ENCODE assay signal across 8 cellular contexts in genomic region chr15:90035095-90035834, GRCh38. TPM values are rescaled to one million over a fixed set of nuclear protein-coding genes. Genes with fewer than 3 reads are reported as not detected.
DNase-seq lines count a peak whose midpoint lies in the region; ATAC-seq and TF ChIP-seq lines count a peak whose summit lies in the region.

No MANE protein-coding gene starts in this region.

- H3K4me3 ChIP-seq in coronary artery: peak overlapping the region; percentile 25

- peak overlapping the region in 1 of 2 donors; percentile 82 for H3K27ac ChIP-seq in coronary artery

- no peaks in the 10 kb centered on the region for H3K27me3 Mint-ChIP-seq in mesothelial cell of epicardium (ENCODE audit: low read depth)

- no peaks in the 10 kb centered on the region for H3K36me3 Mint-ChIP-seq in mesothelial cell of epicardium

- TF ChIP-seq CTCF in coronary artery (IDR thresholded peaks at IDR 0.05) (no peak), mesothelial cell of epicardium (IDR thresholded peaks at IDR 0.05; ENCODE audit: unreplicated experiment) (no peak)

- no peaks in the 10 kb centered on the region for H3K9me3 Mint-ChIP-seq in mesothelial cell of epicardium

- DNase-seq in DMS79 treated with DMSO at 0.1 percent for 48 hours (lab: John Stamatoyannopoulos, UW) (peak; percentile 28), NCI-H748 (lab: John Stamatoyannopoulos, UW; ENCODE audit: unreplicated experiment) (peak; percentile 83), coronary artery (ENCODE audit: low spot score) (peak; percentile 79), mesothelial cell of epicardium (ENCODE audit: low spot score in 2 of 2, unreplicated experiment in 2 of 2) (no peak), AG08395 (ENCODE audit: low spot score) (no peak)
- no peak for DNase-seq in activated CD4-positive, alpha-beta T cell treated with anti-CD3 and anti-CD28 coated beads for 48 hours

- ATAC-seq in HG03175 (IDR thresholded peaks at IDR 0.05; ENCODE audit: unreplicated experiment): no peak
- ATAC-seq in GM18868 (IDR thresholded peaks at IDR 0.05; ENCODE audit: unreplicated experiment): no peak

- peaks cover 52% of the 10 kb centered on the region for H3K4me1 Mint-ChIP-seq in mesothelial cell of epicardium

- no peak overlapping the region for H3K4me3 Mint-ChIP-seq in mesothelial cell of epicardium

- peak overlapping the region; percentile 78 for H3K27ac Mint-ChIP-seq in mesothelial cell of epicardium

RNA-seq across cellular contexts. Expression of gene ZNF710, which starts 34.1 kb away (rescaled TPM):
- 30.3 to 31.7 TPM (median 30.4 TPM) in 3 replicates for total RNA-seq in mesothelial cell of epicardium

Comparison
In these comparisons a context has a peak if more than half of its experiments do, and no peak if none do; other contexts are left out.
1. DNase-seq: peak in DMS79 treated with DMSO at 0.1 percent for 48 hours (single experiment), NCI-H748 (single experiment) and coronary artery (single experiment); none in mesothelial cell of epicardium (0 of 2), AG08395 (single experiment) and activated CD4-positive, alpha-beta T cell treated with anti-CD3 and anti-CD28 coated beads for 48 hours (single experiment).